ENCODE assay signal across 12 cellular contexts in genomic region chr3:194540268-194540937, GRCh38. TPM values are rescaled to one million over a fixed set of nuclear protein-coding genes. Genes with fewer than 3 reads are reported as not detected.
DNase-seq lines count a peak whose midpoint lies in the region; ATAC-seq and TF ChIP-seq lines count a peak whose summit lies in the region.
"Had no signal": no experiment of that assay in that cellular context is flagged by ENCODE, and none has a peak within 500 bp of the region (broad histone marks: within the 10 kb centered on the region; RNA-seq: fewer than 3 reads in every experiment).

No MANE protein-coding gene starts in this region.

- H3K9ac ChIP-seq in OCI-LY1 (ENCODE audit: low read length) (peak overlapping the region; percentile 18; the same call in 1 of the 2 replicates), smooth muscle cell (ENCODE audit: low read depth) (no peak overlapping the region)

- no peaks in the 10 kb centered on the region for H4K20me1 ChIP-seq in OCI-LY1 (ENCODE audit: insufficient read depth, low read length)
- no peaks in the 10 kb centered on the region for H4K20me1 ChIP-seq in smooth muscle cell (ENCODE audit: low read depth)

- H3F3A ChIP-seq in OCI-LY1 (ENCODE audit: insufficient read depth, low read length) (no peaks in the 10 kb centered on the region), smooth muscle cell (ENCODE audit: low read depth) (no peaks in the 10 kb centered on the region)

- H3K36me3 ChIP-seq in OCI-LY1 (ENCODE audit: insufficient read depth, low read length) (no peaks in the 10 kb centered on the region), gastroesophageal sphincter (no peaks in the 10 kb centered on the region), smooth muscle cell (ENCODE audit: low read depth) (no peaks in the 10 kb centered on the region)

- H2AFZ ChIP-seq in OCI-LY1 (ENCODE audit: low read length): peak overlapping the region; percentile 39
- H2AFZ ChIP-seq in smooth muscle cell (ENCODE audit: low read depth): peak overlapping the region; percentile 33

- TF ChIP-seq CTCF in OCI-LY1 (IDR thresholded peaks at IDR 0.05; ENCODE audit: low read length) (no peak), gastroesophageal sphincter (IDR thresholded peaks at IDR 0.05) (no peak), smooth muscle cell (IDR thresholded peaks at IDR 0.05; ENCODE audit: borderline replicate concordance, insufficient read depth, poor library complexity, severe bottlenecking) (no peak)

- H3K36me3 Mint-ChIP-seq in T-helper 2 cell treated with Interferon-gamma antibody and Interleukin-4, amounts not matched to agents 5 μg/mL and 100 μg/mL, for 36 hours (ENCODE audit: low read depth): no peaks in the 10 kb centered on the region

- no peak for TF ChIP-seq EP300 in gastroesophageal sphincter (IDR thresholded peaks at IDR 0.05)

- no peaks in the 10 kb centered on the region for H3K9me3 ChIP-seq in OCI-LY1 (ENCODE audit: low read length)
- H3K9me3 ChIP-seq in gastroesophageal sphincter: no peaks in the 10 kb centered on the region
- H3K9me3 ChIP-seq in smooth muscle cell (replicated peaks; ENCODE audit: low read depth): no peaks in the 10 kb centered on the region

- H3K4me2 ChIP-seq in OCI-LY1 (ENCODE audit: low read length) (peak overlapping the region; percentile 19; the same call in 1 of the 2 replicates), smooth muscle cell (no peak overlapping the region)

- DNase-seq in T-helper 2 cell treated with Interferon-gamma antibody and Interleukin-4, amounts not matched to agents 5 μg/mL and 100 μg/mL, for 36 hours (ENCODE audit: low spot score): no peak
- DNase-seq in T-helper 2 cell (no peak), smooth muscle cell (lab: John Stamatoyannopoulos, UW; ENCODE audit: unreplicated experiment) (no peak), amniotic stem cell (lab: John Stamatoyannopoulos, UW) (no peak)
- DNase-seq: activated gamma-delta T cell, kidney, NCI-H2227 treated with DMSO at 0.1 percent for 48 hours, retina had no signal

- H3K27me3 Mint-ChIP-seq in T-helper 2 cell treated with Interferon-gamma antibody and Interleukin-4, amounts not matched to agents 5 μg/mL and 100 μg/mL, for 36 hours (ENCODE audit: low read depth): no peaks in the 10 kb centered on the region

- WGBS in gastroesophageal sphincter (ENCODE audit: low coverage in 1 of 2), 2 donors: 49 to 59% methylated on average over 5 to 8 of the region's 8 CpGs
- WGBS in smooth muscle cell (ENCODE audit: low lambda C conversion rate): 79% methylated on average over 8 of the region's 8 CpGs

- no peak overlapping the region for H3K4me3 ChIP-seq in OCI-LY1 (ENCODE audit: low read depth, low read length, poor library complexity, severe bottlenecking)
- no peak overlapping the region for H3K4me3 ChIP-seq in gastroesophageal sphincter
- H3K4me3 ChIP-seq in smooth muscle cell: no peak overlapping the region

- H3K27ac ChIP-seq in OCI-LY1 (ENCODE audit: low read depth, low read length, poor library complexity, severe bottlenecking): no peak overlapping the region
- H3K27ac ChIP-seq in gastroesophageal sphincter: no peak overlapping the region
- H3K27ac ChIP-seq in smooth muscle cell (ENCODE audit: low read depth): no peak overlapping the region

- peaks cover 6% of the 10 kb centered on the region for H3K4me1 Mint-ChIP-seq in T-helper 2 cell treated with Interferon-gamma antibody and Interleukin-4, amounts not matched to agents 5 μg/mL and 100 μg/mL, for 36 hours (ENCODE audit: low read depth)

- peak overlapping the region; percentile 27 for H3K27ac Mint-ChIP-seq in T-helper 2 cell treated with Interferon-gamma antibody and Interleukin-4, amounts not matched to agents 5 μg/mL and 100 μg/mL, for 36 hours

- TF ChIP-seq POLR2A in gastroesophageal sphincter (IDR thresholded peaks at IDR 0.05): no peak

- peaks cover 16% of the 10 kb centered on the region for H3K4me1 ChIP-seq in OCI-LY1 (ENCODE audit: insufficient read depth, low read length, severe bottlenecking)
- peaks cover 0 to 13% (median 3%) of the 10 kb centered on the region in 3 donors for H3K4me1 ChIP-seq in gastroesophageal sphincter
- no peaks in the 10 kb centered on the region for H3K4me1 ChIP-seq in smooth muscle cell (ENCODE audit: low read depth)

- no peaks in the 10 kb centered on the region for H3K79me2 ChIP-seq in OCI-LY1 (ENCODE audit: insufficient read depth, low read length)
- H3K79me2 ChIP-seq in smooth muscle cell (ENCODE audit: low read depth): no peaks in the 10 kb centered on the region

- H3K4me3 Mint-ChIP-seq in T-helper 2 cell treated with Interferon-gamma antibody and Interleukin-4, amounts not matched to agents 5 μg/mL and 100 μg/mL, for 36 hours: no peak overlapping the region

- no peaks in the 10 kb centered on the region for H3K27me3 ChIP-seq in OCI-LY1 (ENCODE audit: insufficient read depth, low read length)
- no peaks in the 10 kb centered on the region for H3K27me3 ChIP-seq in gastroesophageal sphincter
- no peaks in the 10 kb centered on the region for H3K27me3 ChIP-seq in smooth muscle cell (ENCODE audit: low read depth)

- no peaks in the 10 kb centered on the region for H3K9me2 ChIP-seq in OCI-LY1 (ENCODE audit: low read depth, low read length)

- ATAC-seq in gastroesophageal sphincter (peak; percentile 50), GM21367 (IDR thresholded peaks at IDR 0.05; ENCODE audit: unreplicated experiment) (no peak), HG02610 (IDR thresholded peaks at IDR 0.05; ENCODE audit: unreplicated experiment) (no peak)

- H3K9me3 Mint-ChIP-seq in T-helper 2 cell treated with Interferon-gamma antibody and Interleukin-4, amounts not matched to agents 5 μg/mL and 100 μg/mL, for 36 hours: peaks cover 5% of the 10 kb centered on the region

RNA-seq across cellular contexts. Expression of gene ATP13A3, which starts 53.6 kb away (rescaled TPM):
- total RNA-seq in gastroesophageal sphincter (100 to 1,000 TPM; 106 to 157 (median 128) TPM), smooth muscle cell (65.3 and 128 TPM in 2 replicates)
- polyA plus RNA-seq in smooth muscle cell: 13.0 and 13.5 TPM in 2 replicates
